Comparison of ENCODE assay signal across 31 cellular contexts in the genomic region with DNA sequence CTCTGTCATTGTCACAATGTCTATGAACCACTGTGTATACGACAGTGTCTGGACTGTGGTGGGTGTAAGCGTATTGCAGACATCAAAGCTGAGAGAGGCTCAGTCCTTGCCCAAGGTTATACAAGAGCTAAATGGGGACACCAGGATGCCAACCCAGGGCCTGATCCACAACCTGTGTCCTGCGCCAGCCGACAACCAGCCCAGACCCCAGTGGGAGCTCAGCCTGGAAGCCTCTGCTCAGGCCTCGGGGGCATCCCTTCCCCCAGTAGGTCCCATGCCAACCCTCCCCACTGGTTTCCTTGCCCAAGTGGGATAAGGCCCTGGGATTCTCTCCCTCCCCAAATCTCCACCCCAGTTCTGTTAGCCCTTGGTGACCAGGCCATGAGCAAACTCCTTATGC.
"Had no signal": no experiment of that assay in that cellular context is flagged by ENCODE, and none has a peak within 500 bp of the region (broad histone marks: within the 10 kb centered on the region; RNA-seq: fewer than 3 reads in every experiment).

No MANE protein-coding gene starts in this region.

- H3K4me3 ChIP-seq: neural progenitor cell, right lobe of liver, skin epidermis, tibial nerve had no signal

- H3K27me3 Mint-ChIP-seq: activated naive CD8-positive, alpha-beta T cell; stimulated activated naive CD8-positive, alpha-beta T cell treated with anti-CD3 and anti-CD28 coated beads, Interleukin-15, amount 100 ng/mL, for 72 hours had no signal

- H3K27ac ChIP-seq: neural progenitor cell, right lobe of liver, skin epidermis, WERI-Rb-1 had no signal

- H3K36me3 ChIP-seq: neural progenitor cell, right lobe of liver, WERI-Rb-1 had no signal

- DNase-seq: activated CD4-positive, alpha-beta T cell treated with anti-CD3 and anti-CD28 coated beads for 48 hours; activated CD4-positive, alpha-beta T cell treated with anti-CD3 and anti-CD28 coated beads, Interleukin-2, amount 50 U/mL, for 48 hours; activated CD8-positive, alpha-beta memory T cell treated with anti-CD3 and anti-CD28 coated beads for 24 hours; activated effector memory CD4-positive, alpha-beta T cell treated with Interleukin-2 at 50 U/mL for 16 hours; activated naive CD4-positive, alpha-beta T cell treated with Interleukin-2 at 50 U/mL for 16 hours; anterior cingulate cortex; foreskin fibroblast; head of caudate nucleus; hypothalamus; immature natural killer cell; kidney; left colon; midbrain; naive thymus-derived CD4-positive, alpha-beta T cell; stimulated activated CD4-positive, alpha-beta T cell treated with anti-CD3 and anti-CD28 coated beads, Interleukin-4, amount 100 ng/mL, for 4 hours; stimulated activated CD8-positive, alpha-beta memory T cell treated with anti-CD3 and anti-CD28 coated beads, Interleukin-4, amount 100 ng/mL, for 48 hours; stimulated activated naive CD8-positive, alpha-beta T cell treated with anti-CD3 and anti-CD28 coated beads, Interleukin-15, amount 100 ng/mL, for 72 hours; substantia nigra; SW 1271; T-helper 9 cell; WERI-Rb-1 had no signal

- H3K4me2 ChIP-seq: neural progenitor cell had no signal

- H3K36me3 Mint-ChIP-seq: activated naive CD8-positive, alpha-beta T cell; brain; naive thymus-derived CD4-positive, alpha-beta T cell; neural progenitor cell; stimulated activated memory B cell treated with anti-CD40 and anti-IgM and Interleukin-4, amounts not matched to agents 10 μg/mL and 1 μg/mL and 100 μg/mL, for 72 hours had no signal

- H3K4me1 ChIP-seq: neural progenitor cell, right lobe of liver had no signal

- ATAC-seq: activated CD4-positive, CD25-positive, alpha-beta regulatory T cell treated with anti-CD3 and anti-CD28 coated beads, Interleukin-2, amount 50 U/mL, for 24 hours; left colon; naive thymus-derived CD4-positive, alpha-beta T cell; right lobe of liver; stimulated activated memory B cell treated with anti-CD40 and anti-IgM and Interleukin-4, amounts not matched to agents 10 μg/mL and 1 μg/mL and 100 μg/mL, for 72 hours; stimulated activated naive CD8-positive, alpha-beta T cell treated with anti-CD3 and anti-CD28 coated beads, Interleukin-15, amount 100 ng/mL, for 72 hours had no signal

- H2AFZ ChIP-seq: neural progenitor cell had no signal

- H3K27me3 ChIP-seq: neural progenitor cell, right lobe of liver, tibial nerve had no signal

- H3K27ac Mint-ChIP-seq: activated naive CD8-positive, alpha-beta T cell; brain; immature natural killer cell; naive thymus-derived CD4-positive, alpha-beta T cell; neural progenitor cell; progenitor cell of endocrine pancreas; stimulated activated memory B cell treated with anti-CD40 and anti-IgM and Interleukin-4, amounts not matched to agents 10 μg/mL and 1 μg/mL and 100 μg/mL, for 72 hours; stimulated activated naive CD8-positive, alpha-beta T cell treated with anti-CD3 and anti-CD28 coated beads, Interleukin-15, amount 100 ng/mL, for 72 hours; T-helper 1 cell treated with Interleukin-12 subunit alpha and Interleukin-12 subunit beta and Interleukin-4 antibody, amounts not matched to agents 30 μg/mL and 1 μg/mL, for 36 hours had no signal

- H3K4me1 Mint-ChIP-seq: immature natural killer cell; stimulated activated memory B cell treated with anti-CD40 and anti-IgM and Interleukin-4, amounts not matched to agents 10 μg/mL and 1 μg/mL and 100 μg/mL, for 72 hours had no signal

- H3K9me3 Mint-ChIP-seq: immature natural killer cell; naive thymus-derived CD4-positive, alpha-beta T cell; neural progenitor cell; stimulated activated memory B cell treated with anti-CD40 and anti-IgM and Interleukin-4, amounts not matched to agents 10 μg/mL and 1 μg/mL and 100 μg/mL, for 72 hours; stimulated activated naive CD8-positive, alpha-beta T cell treated with anti-CD3 and anti-CD28 coated beads, Interleukin-15, amount 100 ng/mL, for 72 hours; T-helper 1 cell treated with Interleukin-12 subunit alpha and Interleukin-12 subunit beta and Interleukin-4 antibody, amounts not matched to agents 30 μg/mL and 1 μg/mL, for 36 hours had no signal

- H3K9me3 ChIP-seq: right lobe of liver, tibial nerve had no signal

- H3K4me3 Mint-ChIP-seq: activated naive CD8-positive, alpha-beta T cell; brain; immature natural killer cell; naive thymus-derived CD4-positive, alpha-beta T cell; neural progenitor cell; stimulated activated memory B cell treated with anti-CD40 and anti-IgM and Interleukin-4, amounts not matched to agents 10 μg/mL and 1 μg/mL and 100 μg/mL, for 72 hours; stimulated activated naive CD8-positive, alpha-beta T cell treated with anti-CD3 and anti-CD28 coated beads, Interleukin-15, amount 100 ng/mL, for 72 hours; T-helper 1 cell treated with Interleukin-12 subunit alpha and Interleukin-12 subunit beta and Interleukin-4 antibody, amounts not matched to agents 30 μg/mL and 1 μg/mL, for 36 hours had no signal
